In the genomic region with DNA sequence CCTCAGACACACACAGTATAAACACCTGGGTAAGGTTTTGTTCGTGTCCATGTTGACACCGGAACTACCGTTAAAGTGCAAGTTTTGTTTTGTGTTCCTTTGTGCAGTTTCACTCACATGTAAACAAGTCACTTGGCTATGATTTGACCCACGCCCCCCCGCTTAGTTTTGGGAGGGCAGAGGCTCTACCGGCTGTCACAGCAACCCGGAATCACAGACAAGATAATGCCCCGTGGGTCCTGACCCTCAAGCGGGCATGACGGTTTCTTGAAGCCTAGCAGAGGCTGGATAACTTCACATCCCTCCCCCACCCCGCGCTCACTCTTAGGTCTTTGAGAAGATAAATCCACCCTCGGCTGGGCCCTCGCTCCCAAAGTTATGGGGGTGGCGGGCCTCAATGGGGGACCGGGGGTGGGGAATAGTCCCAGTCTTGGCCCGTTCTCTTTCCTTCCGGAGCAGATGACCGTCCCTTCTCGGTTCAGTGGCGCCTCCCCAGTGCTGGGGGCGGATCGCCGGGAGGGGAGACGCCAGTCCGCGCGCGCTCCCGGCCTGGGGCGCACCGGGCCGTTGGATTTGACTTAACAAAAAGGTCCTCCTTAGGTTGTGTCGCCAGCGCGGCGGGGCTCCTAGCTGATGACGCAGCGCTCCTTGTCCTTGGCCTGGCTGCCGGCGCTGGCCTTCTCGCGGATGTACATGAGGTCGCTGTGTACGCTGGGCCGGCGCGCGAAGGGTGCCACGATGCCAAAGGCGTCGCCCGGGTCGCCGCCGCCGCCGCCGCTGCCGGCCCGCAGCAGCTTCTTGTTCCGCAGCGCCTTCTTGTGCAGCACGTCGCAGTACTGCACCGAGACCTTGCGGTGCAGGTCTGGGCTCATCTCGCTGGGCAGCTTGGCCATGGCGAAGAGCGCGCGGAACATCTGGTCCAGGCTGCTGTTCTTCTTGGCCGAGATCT, we compare ENCODE assay signal across 8 cellular contexts. TPM values are rescaled to one million over a fixed set of nuclear protein-coding genes. Genes with fewer than 3 reads are reported as not detected.
DNase-seq lines count a peak whose midpoint lies in the region; ATAC-seq and TF ChIP-seq lines count a peak whose summit lies in the region.

No MANE protein-coding gene starts in this region.

- H3K4me3 ChIP-seq in HEK293 (ENCODE audit: low read depth, low read length) = no peak overlapping the region
- H3K4me3 ChIP-seq in adrenal gland = peak overlapping the region in 2 of 4 donors; percentile 0 to 58
- peak overlapping the region; percentile 69 to 81 for H3K4me3 ChIP-seq in right atrium auricular region

- POLR2A ChIA-PET in HEK293 (lab: Yijun Ruan, JAX) = interaction anchor here (2.6 kb wide), 1 partner anchor 48 kb away, joined by 11 read pairs; no protein-coding TSS in a partner anchor

- CTCF ChIA-PET in HEK293 (lab: Yijun Ruan, JAX) = interaction anchor here (0.6 to 2.8 kb wide), 2 partner anchors 74 to 140 kb away, joined by 3 to 32 read pairs; no protein-coding TSS in a partner anchor

- H3K27ac ChIP-seq in 22Rv1 = no peak overlapping the region; the same call in none of the 2 replicates
- peak overlapping the region; percentile 16; the same call in 1 of the 2 replicates for H3K27ac ChIP-seq in HEK293 (ENCODE audit: extremely low read depth, low read depth, low read length)
- peak overlapping the region; percentile 7 to 91 (median 33) for H3K27ac ChIP-seq in adrenal gland
- peak overlapping the region; percentile 95 to 96 for H3K27ac ChIP-seq in right atrium auricular region

- peaks cover 0 to 43% of the 10 kb centered on the region in 2 experiments; a peak in 1 of 3 replicates for H3K36me3 ChIP-seq in HEK293 (ENCODE audit: control insufficient read depth in 2 of 2, insufficient read depth in 1 of 2, low read length in 2 of 2)
- H3K36me3 ChIP-seq in adrenal gland (replicated peaks in 1 of 2) = peaks cover 0 to 16% of the 10 kb centered on the region in 2 donors
- H3K36me3 ChIP-seq in right atrium auricular region = peaks cover 20% of the 10 kb centered on the region

- H3K27me3 ChIP-seq in adrenal gland (no peaks in the 10 kb centered on the region), right atrium auricular region (no peaks in the 10 kb centered on the region)

- intact Hi-C loops in adrenal gland (cut with DNase I) = loop anchor here (2.0 to 5.0 kb wide), 3 partner anchors 18 to 142 kb away; a partner anchor contains a TSS

- DNase-seq in adrenal gland = peak; percentile 56 to 85 (median 67)
- peak; percentile 75 for DNase-seq in right atrium auricular region (ENCODE audit: low spot score)
- peak; percentile 18 for DNase-seq in renal cortical epithelial cell (ENCODE audit: low read depth)
- DNase-seq in omental fat pad (ENCODE audit: low spot score) = no peak

- H3K9me3 ChIP-seq in HEK293 (ENCODE audit: control insufficient read depth, insufficient read depth, low read depth, low read length) (no peaks in the 10 kb centered on the region), adrenal gland (replicated peaks in 1 of 3) (no peaks in the 10 kb centered on the region), right atrium auricular region (no peaks in the 10 kb centered on the region)

- no peak for TF ChIP-seq POLR2A in adrenal gland (IDR thresholded peaks at IDR 0.05)

- H3K4me1 ChIP-seq in HEK293 (ENCODE audit: control insufficient read depth, insufficient read depth, low read length) (no peaks in the 10 kb centered on the region), adrenal gland (replicated peaks in 1 of 2) (peaks cover 9 to 31% of the 10 kb centered on the region in 2 donors), right atrium auricular region (peaks cover 0 to 48% of the 10 kb centered on the region in 2 donors)

- 6 to 29% (median 15%) methylated on average over 11 to 73 of the region's 73 CpGs for WGBS in adrenal gland, 4 donors

- ATAC-seq in omental fat pad (ENCODE audit: low FRiP score) (no peak), GM18519 (IDR thresholded peaks at IDR 0.05; ENCODE audit: low FRiP score, unreplicated experiment) (no peak), GM18858 (IDR thresholded peaks at IDR 0.05; ENCODE audit: unreplicated experiment) (no peak)

- TF ChIP-seq CTCF in 22Rv1 (IDR thresholded peaks at IDR 0.05) (peak; percentile 16; the same call in 1 of the 2 replicates), HEK293 (tag by site-specific recombination; IDR thresholded peaks at IDR 0.05) (no peak), adrenal gland (IDR thresholded peaks at IDR 0.05) (no peak), right atrium auricular region (IDR thresholded peaks at IDR 0.05) (no peak), omental fat pad (IDR thresholded peaks at IDR 0.05) (no peak)

TF ChIP-seq in HEK293, 187 proteins besides CTCF, POLR2A, EP300 and RAD21:
- TF ChIP-seq ZNF626 (tag by site-specific recombination; IDR thresholded peaks at IDR 0.05) (no peak), ZFP37 (tag by site-specific recombination; IDR thresholded peaks at IDR 0.05) (no peak), ZNF529 (tag by site-specific recombination; IDR thresholded peaks at IDR 0.05; ENCODE audit: insufficient replicate concordance) (no peak), SETDB1 (IDR thresholded peaks at IDR 0.05; ENCODE audit: insufficient read length, low read length) (no peak), ZBTB20 (tag by site-specific recombination; IDR thresholded peaks at IDR 0.05) (no peak), ZNF366 (tag by site-specific recombination; conservative IDR thresholded peaks at IDR 0.05) (no peak), MYNN (tag by site-specific recombination; IDR thresholded peaks at IDR 0.05; ENCODE audit: borderline replicate concordance) (no peak), ZBTB21 (tag by site-specific recombination; IDR thresholded peaks at IDR 0.05) (no peak), WT1 (tag by site-specific recombination; IDR thresholded peaks at IDR 0.05) (no peak)
- TF ChIP-seq, protein P1, sequence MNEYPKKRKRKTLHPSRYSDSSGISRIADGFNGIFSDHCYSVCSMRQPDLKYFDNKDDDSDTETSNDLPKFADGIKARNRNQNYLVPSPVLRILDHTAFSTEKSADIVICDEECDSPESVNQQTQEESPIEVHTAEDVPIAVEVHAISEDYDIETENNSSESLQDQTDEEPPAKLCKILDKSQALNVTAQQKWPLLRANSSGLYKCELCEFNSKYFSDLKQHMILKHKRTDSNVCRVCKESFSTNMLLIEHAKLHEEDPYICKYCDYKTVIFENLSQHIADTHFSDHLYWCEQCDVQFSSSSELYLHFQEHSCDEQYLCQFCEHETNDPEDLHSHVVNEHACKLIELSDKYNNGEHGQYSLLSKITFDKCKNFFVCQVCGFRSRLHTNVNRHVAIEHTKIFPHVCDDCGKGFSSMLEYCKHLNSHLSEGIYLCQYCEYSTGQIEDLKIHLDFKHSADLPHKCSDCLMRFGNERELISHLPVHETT (tag by site-specific recombination; IDR thresholded peaks at IDR 0.05) = no peak
- TF ChIP-seq, protein P2, sequence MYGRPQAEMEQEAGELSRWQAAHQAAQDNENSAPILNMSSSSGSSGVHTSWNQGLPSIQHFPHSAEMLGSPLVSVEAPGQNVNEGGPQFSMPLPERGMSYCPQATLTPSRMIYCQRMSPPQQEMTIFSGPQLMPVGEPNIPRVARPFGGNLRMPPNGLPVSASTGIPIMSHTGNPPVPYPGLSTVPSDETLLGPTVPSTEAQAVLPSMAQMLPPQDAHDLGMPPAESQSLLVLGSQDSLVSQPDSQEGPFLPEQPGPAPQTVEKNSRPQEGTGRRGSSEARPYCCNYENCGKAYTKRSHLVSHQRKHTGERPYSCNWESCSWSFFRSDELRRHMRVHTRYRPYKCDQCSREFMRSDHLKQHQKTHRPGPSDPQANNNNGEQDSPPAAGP (tag by site-specific recombination; IDR thresholded peaks at IDR 0.05) = no peak

RNA-seq across cellular contexts. Expression of a gene that starts 1.4 kb away (rescaled TPM):
- total RNA-seq in adrenal gland (100 to 1,000 TPM in 1 of 8 donors, 10 to 100 TPM in 5, 1 to 10 TPM in 2; 4.5 to 134 (median 19.8) TPM), right atrium auricular region (100 to 1,000 TPM in 1 of 2 donors, 10 to 100 TPM in 1; 37.9 to 131 TPM), renal cortical epithelial cell (16.1 and 154 TPM in 2 replicates), omental fat pad (100 to 1,000 TPM in 3 of 4 donors, 10 to 100 TPM in 1; 76.9 to 413 (median 322) TPM)
- polyA plus RNA-seq in adrenal gland = 10 to 100 TPM in 2 of 3 donors, 1 to 10 TPM in 1; 7.5 to 56.7 (median 14.4) TPM

RNA-seq across cellular contexts. Expression of a gene that starts 18.0 kb away (rescaled TPM):
- 10 to 100 TPM in 7 of 8 donors, 1 to 10 TPM in 1; 8.2 to 41.2 (median 19.9) TPM for total RNA-seq in adrenal gland
- polyA plus RNA-seq in adrenal gland = 10 to 100 TPM; 12.3 to 14.9 (median 14.7) TPM
- 10 to 100 TPM; 36.7 to 41.0 TPM for total RNA-seq in right atrium auricular region
- total RNA-seq in renal cortical epithelial cell = 10.6 and 22.5 TPM in 2 replicates
- 10 to 100 TPM; 11.5 to 26.2 (median 16.2) TPM for total RNA-seq in omental fat pad
